In genomic region chr4:119264743-119265142, GRCh38 we compare ENCODE assay signal across 21 cellular contexts. TPM values are rescaled to one million over a fixed set of nuclear protein-coding genes. Genes with fewer than 3 reads are reported as not detected.
"Had no signal": no experiment of that assay in that cellular context is flagged by ENCODE, and none has a peak within 500 bp of the region (broad histone marks: within the 10 kb centered on the region; RNA-seq: fewer than 3 reads in every experiment).

No MANE protein-coding gene starts in this region.

- H3K27ac Mint-ChIP-seq: naive thymus-derived CD4-positive, alpha-beta T cell; nephron progenitor cell; stimulated activated memory B cell treated with anti-CD40 and anti-IgM and Interleukin-4, amounts not matched to agents 10 μg/mL and 1 μg/mL and 100 μg/mL, for 72 hours; type B pancreatic cell had no signal

- H3K27me3 Mint-ChIP-seq: naive thymus-derived CD4-positive, alpha-beta T cell; stimulated activated memory B cell treated with anti-CD40 and anti-IgM and Interleukin-4, amounts not matched to agents 10 μg/mL and 1 μg/mL and 100 μg/mL, for 72 hours; type B pancreatic cell had no signal

- ATAC-seq: gastrocnemius medialis; heart right ventricle; naive thymus-derived CD4-positive, alpha-beta T cell; right lobe of liver; stimulated activated memory B cell treated with anti-CD40 and anti-IgM and Interleukin-4, amounts not matched to agents 10 μg/mL and 1 μg/mL and 100 μg/mL, for 72 hours had no signal

- DNase-seq: cortex of kidney; dorsolateral prefrontal cortex; effector CD8-positive, alpha-beta T cell; gastrocnemius medialis; heart right ventricle; hypothalamus; kidney glomerular epithelial cell; mammary epithelial cell; naive thymus-derived CD4-positive, alpha-beta T cell; nephron progenitor cell; right lobe of liver; stimulated activated CD4-positive, alpha-beta T cell treated with anti-CD3 and anti-CD28 coated beads, Interleukin-4, amount 100 ng/mL, for 1 hour; stimulated activated CD8-positive, alpha-beta memory T cell treated with anti-CD3 and anti-CD28 coated beads, Interleukin-4, amount 100 ng/mL, for 48 hours had no signal

- H3K4me1 Mint-ChIP-seq: nephron progenitor cell; stimulated activated memory B cell treated with anti-CD40 and anti-IgM and Interleukin-4, amounts not matched to agents 10 μg/mL and 1 μg/mL and 100 μg/mL, for 72 hours had no signal

- H3K4me3 Mint-ChIP-seq: naive thymus-derived CD4-positive, alpha-beta T cell; nephron progenitor cell; stimulated activated memory B cell treated with anti-CD40 and anti-IgM and Interleukin-4, amounts not matched to agents 10 μg/mL and 1 μg/mL and 100 μg/mL, for 72 hours; type B pancreatic cell had no signal

- H3K9me3 Mint-ChIP-seq: nephron progenitor cell, type B pancreatic cell had no signal

RNA-seq across cellular contexts. Expression of gene FABP2, which starts 57.2 kb away (rescaled TPM):
- total RNA-seq: dorsolateral prefrontal cortex, esophagus muscularis mucosa, fibroblast of villous mesenchyme, mammary epithelial cell, mononuclear cell, omental fat pad, prostate gland, renal cortical epithelial cell had no signal
